In genomic region chr18:63216497-63216896, GRCh38 we compare ENCODE assay signal across 11 cellular contexts.
DNase-seq lines count a peak whose midpoint lies in the region; ATAC-seq and TF ChIP-seq lines count a peak whose summit lies in the region.
"Had no signal": no experiment of that assay in that cellular context is flagged by ENCODE, and none has a peak within 500 bp of the region (broad histone marks: within the 10 kb centered on the region; RNA-seq: fewer than 3 reads in every experiment).

No MANE protein-coding gene starts in this region.

- CTCF ChIA-PET in activated CD8-positive, alpha-beta memory T cell treated with anti-CD3 and anti-CD28 coated beads, Interleukin-2, amount 10 ng/mL, durations not matched to agents 7 days and 5 days (lab: Charles Lee): interaction anchor here (0.8 to 4.3 kb wide), 3 partner anchors 65 to 102 kb away, joined by 3 to 15 read pairs (median 4); partner anchors contain the start of gene BCL2

- H3K4me1 ChIP-seq in right lobe of liver: no peaks in the 10 kb centered on the region
- H3K4me1 ChIP-seq: parathyroid adenoma had no signal

- no peak for TF ChIP-seq POLR2A in right lobe of liver (IDR thresholded peaks at IDR 0.05)

- no peaks in the 10 kb centered on the region for H3K27me3 Mint-ChIP-seq in activated CD8-positive, alpha-beta memory T cell treated with anti-CD3 and anti-CD28 coated beads, Interleukin-2, amount 10 ng/mL, durations not matched to agents 7 days and 5 days
- H3K27me3 Mint-ChIP-seq in activated T-helper 2 cell treated with anti-CD3 and anti-CD28 coated beads, Interferon-gamma antibody, Interleukin-2, Interleukin-4, amounts not matched to agents 10 μg/mL and 5 μg/mL and 100 μg/mL, durations not matched to agents 14 hours and 24 hours and 36 hours (ENCODE audit: low read depth): no peaks in the 10 kb centered on the region
- H3K27me3 Mint-ChIP-seq in stimulated activated naive B cell treated with anti-CD40 and anti-IgM and Interleukin-4, amounts not matched to agents 10 μg/mL and 1 μg/mL and 100 μg/mL, for 72 hours: no peaks in the 10 kb centered on the region

- no peaks in the 10 kb centered on the region for H3K36me3 ChIP-seq in right lobe of liver

- no peak for DNase-seq in activated CD8-positive, alpha-beta memory T cell treated with anti-CD3 and anti-CD28 coated beads, Interleukin-2, amount 10 ng/mL, durations not matched to agents 7 days and 5 days
- no peak for DNase-seq in activated CD8-positive, alpha-beta memory T cell treated with anti-CD3 and anti-CD28 coated beads, Interleukin-2, amount 50 U/mL, for 48 hours
- DNase-seq in activated T-helper 2 cell treated with anti-CD3 and anti-CD28 coated beads, Interferon-gamma antibody, Interleukin-2, Interleukin-4, amounts not matched to agents 10 μg/mL and 5 μg/mL and 100 μg/mL, durations not matched to agents 14 hours and 24 hours and 36 hours (ENCODE audit: low spot score): no peak
- no peak for DNase-seq in stimulated activated naive B cell treated with anti-CD40 and anti-IgM and Interleukin-4, amounts not matched to agents 10 μg/mL and 1 μg/mL and 100 μg/mL, for 72 hours
- DNase-seq in right lobe of liver: no peak
- no peak for DNase-seq in D341Med (ENCODE audit: low spot score)
- DNase-seq in GOT3 (lab: John Stamatoyannopoulos, UW): no peak

- no peak for TF ChIP-seq CTCF in right lobe of liver (IDR thresholded peaks at IDR 0.05)

- peak overlapping the region; percentile 70 for H3K4me3 Mint-ChIP-seq in activated CD8-positive, alpha-beta memory T cell treated with anti-CD3 and anti-CD28 coated beads, Interleukin-2, amount 10 ng/mL, durations not matched to agents 7 days and 5 days
- H3K4me3 Mint-ChIP-seq in activated T-helper 2 cell treated with anti-CD3 and anti-CD28 coated beads, Interferon-gamma antibody, Interleukin-2, Interleukin-4, amounts not matched to agents 10 μg/mL and 5 μg/mL and 100 μg/mL, durations not matched to agents 14 hours and 24 hours and 36 hours (ENCODE audit: low read depth): peak overlapping the region; percentile 57
- H3K4me3 Mint-ChIP-seq in stimulated activated naive B cell treated with anti-CD40 and anti-IgM and Interleukin-4, amounts not matched to agents 10 μg/mL and 1 μg/mL and 100 μg/mL, for 72 hours: no peak overlapping the region
- H3K4me3 Mint-ChIP-seq: WTC11 had no signal

- H3K27ac Mint-ChIP-seq in activated CD8-positive, alpha-beta memory T cell treated with anti-CD3 and anti-CD28 coated beads, Interleukin-2, amount 10 ng/mL, durations not matched to agents 7 days and 5 days: peak overlapping the region; percentile 95
- peak overlapping the region; percentile 91 for H3K27ac Mint-ChIP-seq in activated T-helper 2 cell treated with anti-CD3 and anti-CD28 coated beads, Interferon-gamma antibody, Interleukin-2, Interleukin-4, amounts not matched to agents 10 μg/mL and 5 μg/mL and 100 μg/mL, durations not matched to agents 14 hours and 24 hours and 36 hours
- H3K27ac Mint-ChIP-seq in stimulated activated naive B cell treated with anti-CD40 and anti-IgM and Interleukin-4, amounts not matched to agents 10 μg/mL and 1 μg/mL and 100 μg/mL, for 72 hours: no peak overlapping the region
- H3K27ac Mint-ChIP-seq: WTC11 had no signal

- H3K36me3 Mint-ChIP-seq in activated CD8-positive, alpha-beta memory T cell treated with anti-CD3 and anti-CD28 coated beads, Interleukin-2, amount 10 ng/mL, durations not matched to agents 7 days and 5 days: peaks cover 70% of the 10 kb centered on the region
- H3K36me3 Mint-ChIP-seq in activated T-helper 2 cell treated with anti-CD3 and anti-CD28 coated beads, Interferon-gamma antibody, Interleukin-2, Interleukin-4, amounts not matched to agents 10 μg/mL and 5 μg/mL and 100 μg/mL, durations not matched to agents 14 hours and 24 hours and 36 hours (ENCODE audit: low read depth): peaks cover 79% of the 10 kb centered on the region
- H3K36me3 Mint-ChIP-seq in stimulated activated naive B cell treated with anti-CD40 and anti-IgM and Interleukin-4, amounts not matched to agents 10 μg/mL and 1 μg/mL and 100 μg/mL, for 72 hours: peaks cover 52 to 76% of the 10 kb centered on the region in 2 donors

- peak; percentile 30 for ATAC-seq in activated CD8-positive, alpha-beta memory T cell treated with anti-CD3 and anti-CD28 coated beads, Interleukin-2, amount 10 ng/mL, durations not matched to agents 7 days and 5 days
- ATAC-seq in HG03354 (IDR thresholded peaks at IDR 0.05; ENCODE audit: poor library complexity, severe bottlenecking, unreplicated experiment) (peak; percentile 19), right lobe of liver (no peak)
- ATAC-seq in stimulated activated naive B cell treated with anti-CD40 and anti-IgM and Interleukin-4, amounts not matched to agents 10 μg/mL and 1 μg/mL and 100 μg/mL, for 72 hours (replicated peaks): peak; percentile 19 to 34
- ATAC-seq: Right ventricle myocardium inferior, WTC11 had no signal

- intact Hi-C loops in activated T-helper 2 cell treated with anti-CD3 and anti-CD28 coated beads, Interferon-gamma antibody, Interleukin-2, Interleukin-4, amounts not matched to agents 10 μg/mL and 5 μg/mL and 100 μg/mL, durations not matched to agents 14 hours and 24 hours and 36 hours (cut with micrococcal nuclease): loop anchor here (1.0 to 2.0 kb wide), 4 partner anchors 8 to 109 kb away; no protein-coding TSS in a partner anchor
- intact Hi-C loops in right lobe of liver (cut with DNase I): no loop called here

- no peak overlapping the region for H3K27ac ChIP-seq in right lobe of liver
- H3K27ac ChIP-seq: parathyroid adenoma had no signal

- H3K9me3 ChIP-seq in right lobe of liver: no peaks in the 10 kb centered on the region

- peaks cover 95% of the 10 kb centered on the region for H3K4me1 Mint-ChIP-seq in activated CD8-positive, alpha-beta memory T cell treated with anti-CD3 and anti-CD28 coated beads, Interleukin-2, amount 10 ng/mL, durations not matched to agents 7 days and 5 days
- H3K4me1 Mint-ChIP-seq in activated T-helper 2 cell treated with anti-CD3 and anti-CD28 coated beads, Interferon-gamma antibody, Interleukin-2, Interleukin-4, amounts not matched to agents 10 μg/mL and 5 μg/mL and 100 μg/mL, durations not matched to agents 14 hours and 24 hours and 36 hours (ENCODE audit: low read depth): peaks cover 88% of the 10 kb centered on the region
- H3K4me1 Mint-ChIP-seq in stimulated activated naive B cell treated with anti-CD40 and anti-IgM and Interleukin-4, amounts not matched to agents 10 μg/mL and 1 μg/mL and 100 μg/mL, for 72 hours: peaks cover 48 to 81% of the 10 kb centered on the region in 2 donors
- H3K4me1 Mint-ChIP-seq: WTC11 had no signal

- 52% methylated on average over 3 of the region's 3 CpGs for WGBS in right lobe of liver (ENCODE audit: insufficient coverage, low coverage, low lambda C conversion rate, missing lambda C conversion rate)

- H3K27me3 ChIP-seq in right lobe of liver: no peaks in the 10 kb centered on the region

- peaks cover 3% of the 10 kb centered on the region for H3K9me3 Mint-ChIP-seq in activated CD8-positive, alpha-beta memory T cell treated with anti-CD3 and anti-CD28 coated beads, Interleukin-2, amount 10 ng/mL, durations not matched to agents 7 days and 5 days (ENCODE audit: low read depth)
- peaks cover 15% of the 10 kb centered on the region for H3K9me3 Mint-ChIP-seq in activated T-helper 2 cell treated with anti-CD3 and anti-CD28 coated beads, Interferon-gamma antibody, Interleukin-2, Interleukin-4, amounts not matched to agents 10 μg/mL and 5 μg/mL and 100 μg/mL, durations not matched to agents 14 hours and 24 hours and 36 hours
- peaks cover 6 to 9% of the 10 kb centered on the region in 2 donors for H3K9me3 Mint-ChIP-seq in stimulated activated naive B cell treated with anti-CD40 and anti-IgM and Interleukin-4, amounts not matched to agents 10 μg/mL and 1 μg/mL and 100 μg/mL, for 72 hours

- no peak overlapping the region for H3K4me3 ChIP-seq in right lobe of liver

Comparison
In these comparisons a context has a peak if more than half of its experiments do, and no peak if none do; other contexts are left out.
1. ATAC-seq: peak in activated CD8-positive, alpha-beta memory T cell treated with anti-CD3 and anti-CD28 coated beads, Interleukin-2, amount 10 ng/mL, durations not matched to agents 7 days and 5 days (single experiment), HG03354 (single experiment) and stimulated activated naive B cell treated with anti-CD40 and anti-IgM and Interleukin-4, amounts not matched to agents 10 μg/mL and 1 μg/mL and 100 μg/mL, for 72 hours (2 of 2); none in right lobe of liver (0 of 4).
2. H3K4me3 Mint-ChIP-seq: peak in activated CD8-positive, alpha-beta memory T cell treated with anti-CD3 and anti-CD28 coated beads, Interleukin-2, amount 10 ng/mL, durations not matched to agents 7 days and 5 days (single experiment) and activated T-helper 2 cell treated with anti-CD3 and anti-CD28 coated beads, Interferon-gamma antibody, Interleukin-2, Interleukin-4, amounts not matched to agents 10 μg/mL and 5 μg/mL and 100 μg/mL, durations not matched to agents 14 hours and 24 hours and 36 hours (single experiment); none in stimulated activated naive B cell treated with anti-CD40 and anti-IgM and Interleukin-4, amounts not matched to agents 10 μg/mL and 1 μg/mL and 100 μg/mL, for 72 hours (0 of 2).